Comparison of ENCODE assay signal across 13 cellular contexts in genomic region chr10:44990302-44990655, GRCh38. TPM values are rescaled to one million over a fixed set of nuclear protein-coding genes. Genes with fewer than 3 reads are reported as not detected.
A peak's percentile ranks its signal among the peaks of the same experiment; 100 is the strongest.
DNase-seq lines count a peak whose midpoint lies in the region; ATAC-seq, FAIRE-seq and TF ChIP-seq lines count a peak whose summit lies in the region.
"Had no signal": no experiment of that assay in that cellular context is flagged by ENCODE, and none has a peak within 500 bp of the region (broad histone marks: within the 10 kb centered on the region; RNA-seq: fewer than 3 reads in every experiment).

No MANE protein-coding gene starts in this region.

- H3K9me3 ChIP-seq in cardiac muscle cell (ENCODE audit: low read depth) (no peaks in the 10 kb centered on the region), HepG2 (ENCODE audit: low read length) (no peaks in the 10 kb centered on the region)

- H3K4me1 ChIP-seq in cardiac muscle cell (ENCODE audit: low read depth) (peaks cover 22% of the 10 kb centered on the region), HepG2 (ENCODE audit: insufficient read depth, low read length) (peaks cover 75% of the 10 kb centered on the region)
- H3K4me1 ChIP-seq: parathyroid adenoma had no signal

- in situ Hi-C loops in brain microvascular endothelial cell (cut with HindIII; ENCODE audit: low pct_ligation_motif_present, low sequenced_read_pairs): no loop called here
- in situ Hi-C loops in HepG2 (cut with HindIII; ENCODE audit: extremely low pct_ligation_motif_present, low pct_unique_long_range_greater_than_20kb): no loop called here

- TF ChIP-seq RAD21 in HepG2 (CRISPR knock-in tag; IDR thresholded peaks at IDR 0.05): peak; percentile 81

- H3K4me3 ChIP-seq in cardiac muscle cell: no peak overlapping the region
- H3K4me3 ChIP-seq in brain microvascular endothelial cell (ENCODE audit: low read depth, low read length): no peak overlapping the region
- 0 out of 6 replicates have a peak overlapping the region, but pooled peaks of 1 of the 3 experiments have one; percentile 0 for H3K4me3 ChIP-seq in HepG2 (replicated peaks in 1 of 3; ENCODE audit: insufficient read depth in 1 of 3, low read depth in 2 of 3, low read length in 3 of 3)

- POLR2A ChIA-PET in HepG2 (lab: Yijun Ruan, JAX): interaction anchor here (1.1 to 12.0 kb wide), 7 partner anchors 9 to 58 kb away, joined by 3 to 863 read pairs (median 6); partner anchors contain the start of gene DEPP1

- peak overlapping the region; percentile 40 for H3K4me2 ChIP-seq in HepG2 (ENCODE audit: low read depth, low read length)

- H2AFZ ChIP-seq in HepG2 (ENCODE audit: low read length): no peak overlapping the region
- H2AFZ ChIP-seq: parathyroid adenoma had no signal

- no peaks in the 10 kb centered on the region for H3K27me3 ChIP-seq in cardiac muscle cell
- no peaks in the 10 kb centered on the region for H3K27me3 ChIP-seq in brain microvascular endothelial cell (replicated peaks)
- H3K27me3 ChIP-seq in HepG2 (ENCODE audit: control insufficient read depth in 1 of 2, insufficient read depth in 2 of 2, low read length in 2 of 2): no peaks in the 10 kb centered on the region

- no TSS peak for BruUV-seq in HepG2 (replicated peaks; lab: Mats Ljungman, UMichigan)

- peak; percentile 80 for FAIRE-seq in HepG2 (lab: Jason Lieb, UNC)
- FAIRE-seq: HTR-8/SVneo had no signal

- H3K9ac ChIP-seq in HepG2 (ENCODE audit: insufficient read depth, low read depth, low read length): peak overlapping the region; percentile 54
- H3K9ac ChIP-seq: parathyroid adenoma had no signal

- TF ChIP-seq POLR2A in HepG2 (IDR thresholded peaks at IDR 0.05; ENCODE audit: insufficient read depth in 1 of 2, low read depth in 2 of 2, low read length in 2 of 2): no peak

- H3K36me3 ChIP-seq in cardiac muscle cell (peaks cover 2% of the 10 kb centered on the region), brain microvascular endothelial cell (replicated peaks) (no peaks in the 10 kb centered on the region), HepG2 (replicated peaks in 1 of 2; ENCODE audit: control insufficient read depth in 1 of 2, insufficient read depth in 2 of 2, low read length in 2 of 2) (peaks cover 17 to 42% of the 10 kb centered on the region in 2 experiments; a peak in 4 of 5 replicates)

- H3K79me2 ChIP-seq in HepG2 (ENCODE audit: insufficient read depth, low read length): no peaks in the 10 kb centered on the region
- H3K79me2 ChIP-seq: parathyroid adenoma had no signal

- DNase-seq in cardiac muscle cell (ENCODE audit: low read depth in 1 of 2, low spot score in 1 of 2) (peak in 1 of 2 donors; percentile 71), Right ventricle myocardium inferior (ENCODE audit: missing footprints) (no peak), brain microvascular endothelial cell (no peak), HepG2 (ENCODE audit: low spot score) (peak; percentile 71), SIG-M5 treated with dmso at 0.1 percent for 504 hours (lab: John Stamatoyannopoulos, UW; ENCODE audit: unreplicated experiment) (no peak), NCI-H2196 (lab: John Stamatoyannopoulos, UW; ENCODE audit: unreplicated experiment) (no peak), anterior cingulate cortex (lab: John Stamatoyannopoulos, UW) (no peak)
- no peak for DNase-seq in stimulated activated naive CD8-positive, alpha-beta T cell treated with anti-CD3 and anti-CD28 coated beads, Interleukin-15, Interleukin-2, amounts not matched to agents 100 U/mL and 50 U/mL, for 24 hours
- DNase-seq: activated naive CD8-positive, alpha-beta T cell treated with anti-CD3 and anti-CD28 coated beads, Interleukin-2, amount 10 ng/mL, durations not matched to agents 7 days and 5 days; C1 segment of cervical spinal cord; NCI-H510A treated with DMSO at 0.1 percent for 48 hours had no signal

- TF ChIP-seq EP300 in HepG2 (IDR thresholded peaks at IDR 0.05; ENCODE audit: low read depth in 2 of 2, low read length in 2 of 2) (peak in 1 of 2 experiments; percentile 88; a peak in 2 of 4 replicates), HepG2 (CRISPR knock-in tag; IDR thresholded peaks at IDR 0.05; ENCODE audit: borderline replicate concordance) (peak; percentile 64; the same call in 1 of the 2 replicates)

- TF ChIP-seq CTCF in cardiac muscle cell (IDR thresholded peaks at IDR 0.05; ENCODE audit: low read depth, low read length) (peak; percentile 29), brain microvascular endothelial cell (IDR thresholded peaks at IDR 0.05; ENCODE audit: low read depth, low read length, missing control alignments) (peak; percentile 58), HepG2 (CRISPR knock-in tag; IDR thresholded peaks at IDR 0.05) (peak; percentile 78)

- H4K20me1 ChIP-seq in HepG2 (ENCODE audit: insufficient read depth, low read length): no peaks in the 10 kb centered on the region

- ATAC-seq in Right ventricle myocardium inferior: no peak
- peak; percentile 86 for ATAC-seq in HepG2
- no peak for ATAC-seq in stimulated activated naive CD8-positive, alpha-beta T cell treated with anti-CD3 and anti-CD28 coated beads, Interleukin-15, Interleukin-2, amounts not matched to agents 100 U/mL and 50 U/mL, for 24 hours

- CTCF ChIA-PET in HepG2 (lab: Yijun Ruan, JAX; ENCODE audit: low intra/inter-chr PET ratio, low total read pairs): interaction anchor here (0.9 to 2.2 kb wide), 2 partner anchors 27 to 57 kb away, joined by 4 to 16 read pairs; no protein-coding TSS in a partner anchor

- intact Hi-C loops in Right ventricle myocardium inferior (cut with DNase I): no loop called here
- intact Hi-C loops in HepG2 (cut with micrococcal nuclease; ENCODE audit: unreplicated experiment): loop anchor here (5.0 kb wide), 1 partner anchor 58 kb away; no protein-coding TSS in a partner anchor

- H3K27ac ChIP-seq in cardiac muscle cell: peak overlapping the region; percentile 31
- no peak overlapping the region for H3K27ac ChIP-seq in brain microvascular endothelial cell
- peak overlapping the region; percentile 55 for H3K27ac ChIP-seq in HepG2 (ENCODE audit: extremely low read length, insufficient read depth, low read length)
- H3K27ac ChIP-seq: parathyroid adenoma had no signal

- 14% methylated on average over 8 of the region's 8 CpGs for WGBS in HepG2 (ENCODE audit: low lambda C conversion rate)

RNA-seq across cellular contexts. Expression of gene ZNF22, which starts 10.4 kb away (rescaled TPM):
- total RNA-seq in cardiac muscle cell: 18.4 and 22.1 TPM in 2 replicates
- 31.3 and 48.1 TPM in 2 replicates for polyA plus RNA-seq in cardiac muscle cell
- total RNA-seq in Right ventricle myocardium inferior: 13.7 TPM
- 0.40 and 0.58 TPM in 2 replicates for total RNA-seq in HepG2 (2016; rRNA removed; fragmentation: Illumina TruSeq; extraction: Trizol)
- total RNA-seq in HepG2 (2016; cell fraction: cytosol; rRNA removed; fragmentation: Illumina TruSeq; extraction: Trizol; ENCODE audit: low read depth): not detected in 2 replicates
- 0.49 and 0.56 TPM in 2 replicates for total RNA-seq in HepG2 (2016; cell fraction: insoluble cytoplasmic fraction; rRNA removed; fragmentation: Illumina TruSeq; extraction: Trizol)
- total RNA-seq in HepG2 (2016; cell fraction: membrane; rRNA removed; fragmentation: Illumina TruSeq; extraction: Trizol): 0.28 and 0.45 TPM in 2 replicates
- 0.75 and 1.2 TPM in 2 replicates for total RNA-seq in HepG2 (2016; cell fraction: nucleus; rRNA removed; fragmentation: Illumina TruSeq; extraction: Trizol)
- polyA plus RNA-seq in HepG2 (2011; rRNA removed): 1.1 and 1.3 TPM in 2 replicates
- 0.35 and 0.77 TPM in 2 replicates for polyA plus RNA-seq in HepG2 (2011; cell fraction: cytosol; rRNA removed)
- polyA plus RNA-seq in HepG2 (2011; cell fraction: nucleus; rRNA removed): 1.2 and 1.7 TPM in 2 replicates
- 1.6 and 2.5 TPM in 2 replicates for polyA plus RNA-seq in HepG2 (2012)
- polyA plus RNA-seq in HepG2 (2016; cell fraction: cytosol; fragmentation: Illumina TruSeq; extraction: Trizol; ENCODE audit: low read depth): 0.07 and 0.09 TPM in 2 replicates
- 0.60 and 0.62 TPM in 2 replicates for polyA plus RNA-seq in HepG2 (2016; cell fraction: insoluble cytoplasmic fraction; fragmentation: Illumina TruSeq; extraction: Trizol; ENCODE audit: low read depth)
- 0.22 and 0.27 TPM in 2 replicates for polyA plus RNA-seq in HepG2 (2016; cell fraction: membrane; fragmentation: Illumina TruSeq; extraction: Trizol; ENCODE audit: low read depth)
- polyA plus RNA-seq in HepG2 (2016; cell fraction: nucleus; fragmentation: Illumina TruSeq; extraction: Trizol; ENCODE audit: insufficient read depth, low read depth): 0.89 and 1.1 TPM in 2 replicates
- polyA minus RNA-seq in HepG2 (2011; rRNA and poly(A)+ RNA removed; ENCODE audit: low replicate concordance): not detected in 2 replicates
- polyA minus RNA-seq in HepG2 (2011; cell fraction: cytosol; rRNA and poly(A)+ RNA removed): not detected in 2 replicates
- polyA minus RNA-seq in HepG2 (2011; cell fraction: nucleus; rRNA and poly(A)+ RNA removed): 2.2 and 2.4 TPM in 2 replicates

RNA-seq across cellular contexts. Expression of gene DEPP1, which starts 11.7 kb away (rescaled TPM):
- total RNA-seq in cardiac muscle cell (34.0 and 39.3 TPM in 2 replicates), Right ventricle myocardium inferior (33.0 TPM), HepG2 (2016; rRNA removed; fragmentation: Illumina TruSeq; extraction: Trizol) (11.2 and 14.8 TPM in 2 replicates)
- polyA plus RNA-seq in cardiac muscle cell (32.3 and 38.3 TPM in 2 replicates), HepG2 (2011; rRNA removed) (270 and 338 TPM in 2 replicates)
- total RNA-seq in HepG2 (2016; cell fraction: cytosol; rRNA removed; fragmentation: Illumina TruSeq; extraction: Trizol; ENCODE audit: low read depth): 3.0 and 5.0 TPM in 2 replicates
- 9.0 and 15.3 TPM in 2 replicates for total RNA-seq in HepG2 (2016; cell fraction: insoluble cytoplasmic fraction; rRNA removed; fragmentation: Illumina TruSeq; extraction: Trizol)
- 9.0 and 9.3 TPM in 2 replicates for total RNA-seq in HepG2 (2016; cell fraction: membrane; rRNA removed; fragmentation: Illumina TruSeq; extraction: Trizol)
- total RNA-seq in HepG2 (2016; cell fraction: nucleus; rRNA removed; fragmentation: Illumina TruSeq; extraction: Trizol): 15.1 and 16.0 TPM in 2 replicates
- 261 and 317 TPM in 2 replicates for polyA plus RNA-seq in HepG2 (2011; cell fraction: cytosol; rRNA removed)
- 103 and 135 TPM in 2 replicates for polyA plus RNA-seq in HepG2 (2011; cell fraction: nucleus; rRNA removed)
- polyA plus RNA-seq in HepG2 (2012): 132 and 232 TPM in 2 replicates
- polyA plus RNA-seq in HepG2 (2016; cell fraction: cytosol; fragmentation: Illumina TruSeq; extraction: Trizol; ENCODE audit: low read depth): 2.0 and 2.5 TPM in 2 replicates
- 9.3 and 11.2 TPM in 2 replicates for polyA plus RNA-seq in HepG2 (2016; cell fraction: insoluble cytoplasmic fraction; fragmentation: Illumina TruSeq; extraction: Trizol; ENCODE audit: low read depth)
- 3.6 and 5.2 TPM in 2 replicates for polyA plus RNA-seq in HepG2 (2016; cell fraction: membrane; fragmentation: Illumina TruSeq; extraction: Trizol; ENCODE audit: low read depth)
- polyA plus RNA-seq in HepG2 (2016; cell fraction: nucleus; fragmentation: Illumina TruSeq; extraction: Trizol; ENCODE audit: insufficient read depth, low read depth): 13.4 and 15.5 TPM in 2 replicates
- polyA minus RNA-seq in HepG2 (2011; rRNA and poly(A)+ RNA removed; ENCODE audit: low replicate concordance): 1.8 and 739 TPM in 2 replicates
- 249 and 254 TPM in 2 replicates for polyA minus RNA-seq in HepG2 (2011; cell fraction: cytosol; rRNA and poly(A)+ RNA removed)
- polyA minus RNA-seq in HepG2 (2011; cell fraction: nucleus; rRNA and poly(A)+ RNA removed): 107 and 142 TPM in 2 replicates

RNA-seq across cellular contexts. Expression of gene RASSF4, which starts 30.7 kb away (rescaled TPM):
- total RNA-seq in cardiac muscle cell: 53.2 and 63.6 TPM in 2 replicates
- 70.7 and 102 TPM in 2 replicates for polyA plus RNA-seq in cardiac muscle cell
- total RNA-seq in Right ventricle myocardium inferior: 91.5 TPM
- total RNA-seq in HepG2 (2016; rRNA removed; fragmentation: Illumina TruSeq; extraction: Trizol): 49.9 and 51.7 TPM in 2 replicates
- total RNA-seq in HepG2 (2016; cell fraction: cytosol; rRNA removed; fragmentation: Illumina TruSeq; extraction: Trizol; ENCODE audit: low read depth): 22.4 and 22.8 TPM in 2 replicates
- 49.9 and 50.1 TPM in 2 replicates for total RNA-seq in HepG2 (2016; cell fraction: insoluble cytoplasmic fraction; rRNA removed; fragmentation: Illumina TruSeq; extraction: Trizol)
- 39.2 and 45.6 TPM in 2 replicates for total RNA-seq in HepG2 (2016; cell fraction: membrane; rRNA removed; fragmentation: Illumina TruSeq; extraction: Trizol)
- 52.1 and 54.6 TPM in 2 replicates for total RNA-seq in HepG2 (2016; cell fraction: nucleus; rRNA removed; fragmentation: Illumina TruSeq; extraction: Trizol)
- polyA plus RNA-seq in HepG2 (2011; rRNA removed): 34.0 and 39.7 TPM in 2 replicates
- polyA plus RNA-seq in HepG2 (2011; cell fraction: cytosol; rRNA removed): 20.4 and 25.8 TPM in 2 replicates
- polyA plus RNA-seq in HepG2 (2011; cell fraction: nucleus; rRNA removed): 140 TPM in 2 replicates
- polyA plus RNA-seq in HepG2 (2012): 25.0 and 26.7 TPM in 2 replicates
- 18.5 and 22.5 TPM in 2 replicates for polyA plus RNA-seq in HepG2 (2016; cell fraction: cytosol; fragmentation: Illumina TruSeq; extraction: Trizol; ENCODE audit: low read depth)
- polyA plus RNA-seq in HepG2 (2016; cell fraction: insoluble cytoplasmic fraction; fragmentation: Illumina TruSeq; extraction: Trizol; ENCODE audit: low read depth): 53.5 and 57.9 TPM in 2 replicates
- polyA plus RNA-seq in HepG2 (2016; cell fraction: membrane; fragmentation: Illumina TruSeq; extraction: Trizol; ENCODE audit: low read depth): 31.2 and 31.3 TPM in 2 replicates
- 84.5 and 98.6 TPM in 2 replicates for polyA plus RNA-seq in HepG2 (2016; cell fraction: nucleus; fragmentation: Illumina TruSeq; extraction: Trizol; ENCODE audit: insufficient read depth, low read depth)
- 0.12 and 67.0 TPM in 2 replicates for polyA minus RNA-seq in HepG2 (2011; rRNA and poly(A)+ RNA removed; ENCODE audit: low replicate concordance)
- polyA minus RNA-seq in HepG2 (2011; cell fraction: cytosol; rRNA and poly(A)+ RNA removed): 13.4 and 16.0 TPM in 2 replicates
- polyA minus RNA-seq in HepG2 (2011; cell fraction: nucleus; rRNA and poly(A)+ RNA removed): 74.3 and 88.9 TPM in 2 replicates
